8 cellular contexts compared by ENCODE assay signal in the genomic region with DNA sequence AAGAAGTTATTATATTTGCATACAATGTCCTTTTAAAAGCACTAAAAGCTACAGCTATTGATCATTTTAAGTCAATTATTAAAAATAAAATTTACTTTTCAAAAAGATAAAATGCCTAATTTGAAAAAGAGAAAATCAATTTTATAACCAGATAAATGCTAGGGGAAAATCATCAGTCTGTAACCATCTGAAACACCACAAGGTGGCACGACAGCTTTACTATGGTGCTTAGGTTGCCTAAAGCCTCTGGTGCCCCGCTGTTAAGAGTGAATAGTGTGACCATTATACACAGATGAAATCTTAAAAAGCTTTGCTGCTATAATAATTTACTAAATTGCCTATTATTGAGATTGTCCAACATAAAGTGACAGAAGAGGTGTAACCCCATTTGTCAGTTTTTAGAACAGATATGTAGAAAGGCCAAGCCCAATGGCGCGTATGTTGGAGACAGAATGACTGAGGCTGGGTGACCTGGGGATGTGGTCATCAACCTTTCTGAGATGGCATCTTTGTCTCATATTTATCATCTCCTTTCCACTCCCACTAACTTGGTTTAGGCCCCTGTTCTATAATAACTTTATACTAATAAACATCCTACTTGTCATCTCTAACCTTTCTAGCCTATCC.
A peak's percentile ranks its signal among the peaks of the same experiment; 100 is the strongest.
DNase-seq lines count a peak whose midpoint lies in the region; ATAC-seq and TF ChIP-seq lines count a peak whose summit lies in the region.

No MANE protein-coding gene starts in this region.

- no peak overlapping the region for H4K8ac ChIP-seq in neuronal stem cell (ENCODE audit: low read depth, low read length)

- H2AK5ac ChIP-seq in neuronal stem cell (ENCODE audit: low read depth, low read length) = no peak overlapping the region

- no peak overlapping the region for H3K18ac ChIP-seq in neuronal stem cell (ENCODE audit: low read length)

- no peak overlapping the region for H3K23ac ChIP-seq in neuronal stem cell (ENCODE audit: low read depth, low read length, poor library complexity)

- H2BK12ac ChIP-seq in neuronal stem cell (ENCODE audit: low read length) = no peak overlapping the region

- TF ChIP-seq POLR2A in spleen (IDR thresholded peaks at IDR 0.05) = no peak

- 59 to 64% (median 63%) methylated on average over 4 of the region's 4 CpGs for WGBS in spleen, 5 donors
- WGBS in neuronal stem cell (ENCODE audit: extremely low coverage in 2 of 2, insufficient read length in 2 of 2, insufficient replicate concordance in 1 of 2), 2 donors = no CpG with 5 or more reads among the region's 4 CpGs

- H3K4me3 ChIP-seq in spleen = no peak overlapping the region
- no peak overlapping the region for H3K4me3 ChIP-seq in neuronal stem cell (ENCODE audit: low read length in 2 of 2)

- H3K27ac ChIP-seq in spleen = no peak overlapping the region
- H3K27ac ChIP-seq in neuronal stem cell (replicated peaks; ENCODE audit: low read length) = no peak overlapping the region

- H3K9ac ChIP-seq in neuronal stem cell (ENCODE audit: low read depth, low read length, poor library complexity) = no peak overlapping the region

- H3K4me1 ChIP-seq in spleen (no peaks in the 10 kb centered on the region), neuronal stem cell (ENCODE audit: control insufficient read depth in 2 of 2, insufficient read depth in 1 of 2, low read depth in 1 of 2, low read length in 2 of 2) (peaks cover 0 to 3% of the 10 kb centered on the region in 2 donors)

- no peaks in the 10 kb centered on the region for H3K36me3 ChIP-seq in spleen
- H3K36me3 ChIP-seq in neuronal stem cell (replicated peaks in 1 of 2; ENCODE audit: control insufficient read depth in 2 of 2, insufficient read depth in 2 of 2, low read length in 2 of 2) = no peaks in the 10 kb centered on the region

- H2BK120ac ChIP-seq in neuronal stem cell (ENCODE audit: low read depth, low read length) = no peak overlapping the region

- peak in 10 of 11 experiments; percentile 28 to 66 (median 50) for TF ChIP-seq CTCF in spleen (IDR thresholded peaks at IDR 0.05 in 8 of 11, conservative IDR thresholded peaks at IDR 0.05 in 3 of 11)

- intact Hi-C loops in head of caudate nucleus (cut with DNase I) (loop anchor here (5.0 kb wide), 1 partner anchor 182 kb away; no protein-coding TSS in a partner anchor), spleen (cut with DNase I; ENCODE audit: low total_unique reads) (loop anchor here (5.0 to 10.0 kb wide), 2 partner anchors 94 to 182 kb away; no protein-coding TSS in a partner anchor)

- H2BK5ac ChIP-seq in neuronal stem cell (ENCODE audit: low read length) = no peak overlapping the region

- H3K79me1 ChIP-seq in neuronal stem cell (ENCODE audit: low read depth, low read length) = no peaks in the 10 kb centered on the region

- DNase-seq in stimulated activated CD4-positive, alpha-beta T cell treated with anti-CD3 and anti-CD28 coated beads, Interleukin-4, amount 100 ng/mL, for 24 hours = peak; percentile 9
- DNase-seq in stimulated activated CD4-positive, alpha-beta T cell treated with anti-CD3 and anti-CD28 coated beads, Interleukin-4, amount 100 ng/mL, for 1 hour = no peak
- DNase-seq in Kasumi-1 (lab: John Stamatoyannopoulos, UW) = peak; percentile 64 to 83
- DNase-seq in activated CD4-positive, alpha-beta T cell treated with anti-CD3 and anti-CD28 coated beads, Interleukin-2, amount 50 U/mL, for 48 hours = peak; percentile 16 to 17
- peak in 37 of 42 donors; percentile 6 to 79 (median 50) for DNase-seq in head of caudate nucleus
- no peak for DNase-seq in spleen
- DNase-seq in neuronal stem cell (ENCODE audit: low spot score) = no peak

- no peak overlapping the region for H3K4ac ChIP-seq in neuronal stem cell (ENCODE audit: low read length)

- H3K4me2 ChIP-seq in neuronal stem cell (ENCODE audit: insufficient read depth, low read length, poor library complexity, severe bottlenecking) = no peak overlapping the region

- ATAC-seq in GM21786 (IDR thresholded peaks at IDR 0.05; ENCODE audit: unreplicated experiment) = peak; percentile 71

- H3K9me3 ChIP-seq in spleen = peaks cover 0 to 3% (median 0%) of the 10 kb centered on the region in 8 donors
- no peaks in the 10 kb centered on the region for H3K9me3 ChIP-seq in neuronal stem cell (replicated peaks in 1 of 2; ENCODE audit: control insufficient read depth in 2 of 2, insufficient read depth in 1 of 2, low read depth in 1 of 2, low read length in 2 of 2)

- no peak overlapping the region for H3K14ac ChIP-seq in neuronal stem cell (ENCODE audit: low read length)

- no peaks in the 10 kb centered on the region for H3K27me3 ChIP-seq in spleen (replicated peaks in 1 of 7)
- H3K27me3 ChIP-seq in neuronal stem cell (ENCODE audit: control insufficient read depth in 3 of 3, insufficient read depth in 3 of 3, low read depth in 1 of 3, low read length in 3 of 3) = no peaks in the 10 kb centered on the region

- H2AFZ ChIP-seq in neuronal stem cell (ENCODE audit: low read length) = no peak overlapping the region

- H4K91ac ChIP-seq in neuronal stem cell (ENCODE audit: low read depth, low read length, poor library complexity) = no peak overlapping the region

- H2BK15ac ChIP-seq in neuronal stem cell (ENCODE audit: low read length) = no peak overlapping the region

Comparison
In these comparisons a context has a peak if more than half of its experiments do, and no peak if none do; other contexts are left out.
1. DNase-seq: peak in stimulated activated CD4-positive, alpha-beta T cell treated with anti-CD3 and anti-CD28 coated beads, Interleukin-4, amount 100 ng/mL, for 24 hours (single experiment), Kasumi-1 (2 of 2), activated CD4-positive, alpha-beta T cell treated with anti-CD3 and anti-CD28 coated beads, Interleukin-2, amount 50 U/mL, for 48 hours (2 of 2) and head of caudate nucleus (37 of 42); none in stimulated activated CD4-positive, alpha-beta T cell treated with anti-CD3 and anti-CD28 coated beads, Interleukin-4, amount 100 ng/mL, for 1 hour (single experiment), spleen (single experiment) and neuronal stem cell (single experiment).